8 cellular contexts compared by ENCODE assay signal in the genomic region with DNA sequence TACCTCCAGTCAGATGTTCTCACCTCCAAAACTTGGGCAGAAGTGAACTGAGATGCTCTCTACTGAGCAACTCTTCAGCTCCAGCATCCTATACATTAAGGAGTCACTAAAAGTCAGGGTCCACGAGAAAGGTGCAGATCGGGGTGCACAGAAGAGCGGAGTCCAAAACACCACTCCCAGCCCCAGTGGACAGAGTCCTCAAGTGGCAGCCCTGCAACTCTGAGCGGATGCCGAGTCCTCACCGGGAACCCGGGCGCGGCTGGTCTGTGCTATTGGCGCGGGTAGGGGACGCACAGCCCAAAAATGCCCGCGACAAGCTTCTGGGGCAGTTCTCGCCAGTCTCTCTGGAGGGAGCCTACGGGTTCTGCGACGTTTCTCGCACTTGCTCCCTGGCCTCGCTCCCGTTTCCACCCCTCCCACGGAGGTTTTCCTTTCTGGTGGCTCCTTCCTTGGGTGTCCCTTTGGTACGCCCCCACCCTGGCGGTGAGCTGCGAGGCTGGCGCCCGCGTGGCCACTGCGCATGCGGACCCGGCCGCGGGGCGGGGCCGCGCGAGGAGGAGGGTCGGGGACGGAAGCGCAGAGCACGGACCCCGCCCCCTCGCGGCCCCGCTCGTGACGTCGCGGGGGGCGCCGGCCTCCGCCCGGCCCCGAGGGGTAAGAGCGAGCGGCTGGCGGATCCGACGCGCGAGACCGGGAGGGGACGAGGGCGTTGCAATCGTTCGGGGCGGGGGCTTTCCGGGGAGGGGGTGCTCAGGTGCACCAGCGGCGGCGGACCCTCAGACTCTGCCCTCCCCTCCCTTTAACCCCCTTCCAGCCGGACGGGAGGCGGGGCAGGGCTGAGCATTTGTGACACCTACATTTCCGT. TPM values are rescaled to one million over a fixed set of nuclear protein-coding genes. Genes with fewer than 3 reads are reported as not detected.
A peak's percentile ranks its signal among the peaks of the same experiment; 100 is the strongest.
DNase-seq lines count a peak whose midpoint lies in the region; ATAC-seq and TF ChIP-seq lines count a peak whose summit lies in the region.

A gene with protein sequence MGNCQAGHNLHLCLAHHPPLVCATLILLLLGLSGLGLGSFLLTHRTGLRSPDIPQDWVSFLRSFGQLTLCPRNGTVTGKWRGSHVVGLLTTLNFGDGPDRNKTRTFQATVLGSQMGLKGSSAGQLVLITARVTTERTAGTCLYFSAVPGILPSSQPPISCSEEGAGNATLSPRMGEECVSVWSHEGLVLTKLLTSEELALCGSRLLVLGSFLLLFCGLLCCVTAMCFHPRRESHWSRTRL (plus strand): TSS at position 601 of the 865 bp plus-strand sequence. CDS start 1,065 bp downstream, outside the sequence.

- no peaks in the 10 kb centered on the region for H3K9me3 Mint-ChIP-seq in activated CD4-positive, alpha-beta T cell treated with anti-CD3 and anti-CD28 coated beads, Interleukin-2, amount 10 ng/mL, durations not matched to agents 24 days and 14 days

- peak within 1 kb of the TSS; percentile 78 for H3K4me3 ChIP-seq in coronary artery

- H3K27ac Mint-ChIP-seq in activated CD4-positive, alpha-beta T cell treated with anti-CD3 and anti-CD28 coated beads, Interleukin-2, amount 10 ng/mL, durations not matched to agents 24 days and 14 days, result peak within 1 kb of the TSS; percentile 87

- peaks cover 15% of the 10 kb centered on the region for H3K4me1 Mint-ChIP-seq in activated CD4-positive, alpha-beta T cell treated with anti-CD3 and anti-CD28 coated beads, Interleukin-2, amount 10 ng/mL, durations not matched to agents 24 days and 14 days

- ATAC-seq in HG03432 (IDR thresholded peaks at IDR 0.05; ENCODE audit: unreplicated experiment), result peak; percentile 86
- ATAC-seq in left lobe of liver, result peak; percentile 97

- no peaks in the 10 kb centered on the region for H3K27me3 Mint-ChIP-seq in activated CD4-positive, alpha-beta T cell treated with anti-CD3 and anti-CD28 coated beads, Interleukin-2, amount 10 ng/mL, durations not matched to agents 24 days and 14 days

- intact Hi-C loops in activated CD4-positive, alpha-beta T cell treated with anti-CD3 and anti-CD28 coated beads, Interleukin-2, amount 10 ng/mL, durations not matched to agents 24 days and 14 days (cut with micrococcal nuclease), result loop anchor here (1.0 kb wide), 3 partner anchors 12 to 36 kb away; a partner anchor contains a TSS

- DNase-seq in AG20443 (ENCODE audit: low spot score) (peak; percentile 99), NCI-H526 treated with DMSO at 0.1 percent for 48 hours (lab: John Stamatoyannopoulos, UW) (peak; percentile 85), coronary artery (ENCODE audit: low spot score) (peak; percentile 93), left lobe of liver (ENCODE audit: low spot score) (peak; percentile 91)
- peak; percentile 99 for DNase-seq in activated CD4-positive, alpha-beta T cell treated with anti-CD3 and anti-CD28 coated beads, Interleukin-2, amount 10 ng/mL, durations not matched to agents 24 days and 14 days
- peak; percentile 88 for DNase-seq in stimulated activated CD4-positive, alpha-beta T cell treated with anti-CD3 and anti-CD28 coated beads, Interleukin-2, amount 100 ng/mL, for 4 hours (ENCODE audit: low read depth)

- peak within 1 kb of the TSS; percentile 92 for H3K4me3 Mint-ChIP-seq in activated CD4-positive, alpha-beta T cell treated with anti-CD3 and anti-CD28 coated beads, Interleukin-2, amount 10 ng/mL, durations not matched to agents 24 days and 14 days

- TF ChIP-seq POLR2A in GM19099 (IDR thresholded peaks at IDR 0.05; ENCODE audit: extremely low read depth, insufficient read length, low read depth), result peak; percentile 73

- TF ChIP-seq CTCF in coronary artery (IDR thresholded peaks at IDR 0.05), result peak; percentile 24

- H3K36me3 Mint-ChIP-seq in activated CD4-positive, alpha-beta T cell treated with anti-CD3 and anti-CD28 coated beads, Interleukin-2, amount 10 ng/mL, durations not matched to agents 24 days and 14 days (ENCODE audit: low read depth), result peaks cover 10% of the 10 kb centered on the region

- H3K27ac ChIP-seq in coronary artery, result peak within 1 kb of the TSS; percentile 93 to 95

RNA-seq across cellular contexts. Expression of the gene that starts here (rescaled TPM):
- 41.7 and 43.8 TPM in 2 replicates for total RNA-seq in activated CD4-positive, alpha-beta T cell treated with anti-CD3 and anti-CD28 coated beads, Interleukin-2, amount 10 ng/mL, durations not matched to agents 24 days and 14 days
- 71.0 TPM for total RNA-seq in left lobe of liver

Comparison
In these comparisons a context has a peak if more than half of its experiments do, and no peak if none do; other contexts are left out.
1. Peak in every context shown above with its lines: DNase-seq, ATAC-seq, H3K4me3 ChIP-seq and H3K27ac ChIP-seq.